ENCODE assay signal across 16 cellular contexts in the genomic region with DNA sequence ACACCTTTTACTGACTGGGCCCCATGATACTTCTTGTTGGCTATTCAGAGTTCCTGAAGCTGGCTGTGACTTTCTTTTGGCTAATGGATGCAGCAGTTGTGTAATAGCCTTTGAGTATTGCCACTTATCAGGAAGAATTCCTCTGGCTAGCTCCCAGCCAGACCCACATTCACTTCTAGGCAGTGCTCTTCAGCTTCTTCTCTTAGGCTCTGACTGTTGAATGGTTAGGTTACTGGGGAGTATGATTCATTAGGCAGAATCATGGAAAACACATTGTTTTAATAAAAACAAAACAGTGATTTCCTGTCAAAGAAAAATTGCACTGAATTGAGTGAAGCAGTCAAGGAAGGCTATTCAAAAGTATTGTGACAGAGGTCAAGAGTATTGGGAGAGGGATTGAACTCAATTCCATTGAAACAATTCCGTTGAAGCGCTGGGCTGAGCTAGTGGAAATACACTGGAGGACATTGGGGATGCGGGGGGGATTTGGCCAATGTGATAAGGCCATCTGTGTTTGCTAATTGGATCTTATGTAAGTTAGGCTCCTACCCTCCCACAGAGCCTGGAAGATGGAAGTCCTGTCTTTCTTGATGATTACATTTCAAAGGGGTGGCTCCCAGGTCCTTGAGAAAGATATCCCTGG.
DNase-seq lines count a peak whose midpoint lies in the region; ATAC-seq and TF ChIP-seq lines count a peak whose summit lies in the region.
"Had no signal": no experiment of that assay in that cellular context is flagged by ENCODE, and none has a peak within 500 bp of the region (broad histone marks: within the 10 kb centered on the region; RNA-seq: fewer than 3 reads in every experiment).

No MANE protein-coding gene starts in this region.

- peaks cover 10% of the 10 kb centered on the region for H3K4me1 Mint-ChIP-seq in mesothelial cell of epicardium
- H3K4me1 Mint-ChIP-seq: B cell had no signal

- no peaks in the 10 kb centered on the region for H3K9me3 Mint-ChIP-seq in mesothelial cell of epicardium

- H3K27me3 Mint-ChIP-seq in mesothelial cell of epicardium (ENCODE audit: low read depth): peaks cover 2% of the 10 kb centered on the region
- H3K27me3 Mint-ChIP-seq: B cell had no signal

- no peaks in the 10 kb centered on the region for H3K9me3 ChIP-seq in MG63
- H3K9me3 ChIP-seq: ovary, thoracic aorta had no signal

- no peak for TF ChIP-seq CTCF in mesothelial cell of epicardium (IDR thresholded peaks at IDR 0.05; ENCODE audit: unreplicated experiment)

- DNase-seq in MG63 (peak; percentile 55), cerebellum (ENCODE audit: low spot score) (peak; percentile 38), left ventricle myocardium superior (peak; percentile 42), pulmonary artery endothelial cell (ENCODE audit: low read depth, low spot score) (peak; percentile 22), NCI-H1105 (lab: John Stamatoyannopoulos, UW) (no peak), mesothelial cell of epicardium (ENCODE audit: low spot score in 2 of 2, unreplicated experiment in 2 of 2) (no peak), NCI-H2081 treated with DMSO at 0.1 percent for 48 hours (lab: John Stamatoyannopoulos, UW) (no peak)
- DNase-seq in effector CD4-positive, alpha-beta T cell: no peak
- DNase-seq: activated gamma-delta T cell treated with Interleukin-2 at 50 U/mL for 16 hours, cerebellar nuclear complex, NCI-H1048 had no signal

- no peak overlapping the region for H3K27ac Mint-ChIP-seq in mesothelial cell of epicardium
- H3K27ac Mint-ChIP-seq: B cell had no signal

- H3K36me3 Mint-ChIP-seq in mesothelial cell of epicardium: no peaks in the 10 kb centered on the region

- H3K4me3 ChIP-seq in MG63: no peak overlapping the region
- H3K4me3 ChIP-seq: ovary, SK-N-MC, thoracic aorta had no signal

- no peaks in the 10 kb centered on the region for H3K36me3 ChIP-seq in MG63
- H3K36me3 ChIP-seq: ovary, thoracic aorta had no signal

- no peaks in the 10 kb centered on the region for H3K27me3 ChIP-seq in MG63
- H3K27me3 ChIP-seq: ovary had no signal

- intact Hi-C loops in left ventricle myocardium superior (cut with micrococcal nuclease): no loop called here

- ATAC-seq in left ventricle myocardium superior: peak; percentile 97
- ATAC-seq: HepG2 had no signal

- H3K4me3 Mint-ChIP-seq in mesothelial cell of epicardium: no peak overlapping the region
- H3K4me3 Mint-ChIP-seq: B cell had no signal

Comparison
In these comparisons a context has a peak if more than half of its experiments do, and no peak if none do; other contexts are left out.
1. DNase-seq: peak in MG63 (single experiment), cerebellum (single experiment), left ventricle myocardium superior (single experiment) and pulmonary artery endothelial cell (single experiment); none in effector CD4-positive, alpha-beta T cell (single experiment), NCI-H1105 (single experiment), mesothelial cell of epicardium (0 of 2) and NCI-H2081 treated with DMSO at 0.1 percent for 48 hours (single experiment).